In the genomic region with DNA sequence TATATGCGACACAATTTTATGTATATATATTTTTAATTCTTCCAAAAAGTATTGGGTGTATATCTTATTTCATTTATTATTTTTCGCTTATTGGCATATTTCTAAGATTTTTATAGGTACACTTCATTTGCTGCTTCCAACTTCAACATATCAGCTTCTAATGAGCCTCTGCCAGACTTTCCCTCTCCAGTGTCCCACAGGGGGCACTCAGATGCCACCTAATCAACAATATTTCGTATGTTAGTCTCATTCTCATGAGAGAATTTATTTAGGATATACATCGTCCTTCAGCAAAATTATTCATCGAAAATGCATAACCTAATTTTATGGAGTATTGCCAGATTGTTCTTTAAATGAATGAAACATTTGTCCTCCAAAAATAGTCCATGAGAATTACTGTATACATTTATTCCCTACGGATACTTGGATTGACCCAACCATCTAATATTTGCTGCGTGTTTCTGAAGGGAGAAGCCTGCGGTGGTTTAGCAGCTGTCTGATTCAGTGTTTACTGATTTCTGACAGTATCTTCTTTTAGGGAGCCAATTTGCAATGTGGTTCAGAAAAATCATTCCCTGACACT, we compare ENCODE assay signal across 9 cellular contexts.
A peak's percentile ranks its signal among the peaks of the same experiment; 100 is the strongest.
DNase-seq lines count a peak whose midpoint lies in the region; TF ChIP-seq lines count a peak whose summit lies in the region.
"Had no signal": no experiment of that assay in that cellular context is flagged by ENCODE, and none has a peak within 500 bp of the region (broad histone marks: within the 10 kb centered on the region; RNA-seq: fewer than 3 reads in every experiment).

No MANE protein-coding gene starts in this region.

- no peaks in the 10 kb centered on the region for H3K27me3 ChIP-seq in dorsolateral prefrontal cortex
- H3K27me3 ChIP-seq: BLaER1 had no signal

- TF ChIP-seq CTCF in LNCaP clone FGC (IDR thresholded peaks at IDR 0.05; ENCODE audit: control insufficient read depth, extremely low read depth, insufficient read depth) (peak; percentile 33), dorsolateral prefrontal cortex (IDR thresholded peaks at IDR 0.05 in 54 of 56, conservative IDR thresholded peaks at IDR 0.05 in 2 of 56; ENCODE audit: low read depth in 1 of 56, partially characterized antibody in 56 of 56) (peak in 32 of 56 donors; percentile 8 to 56 (median 27))

- peak; percentile 15 for DNase-seq in DMS79 treated with DMSO at 0.1 percent for 48 hours (lab: John Stamatoyannopoulos, UW)
- no peak for DNase-seq in DMS79 (lab: John Stamatoyannopoulos, UW)
- DNase-seq in LNCaP clone FGC (ENCODE audit: low read depth), result no peak
- peak in 4 of 5 donors; percentile 21 to 38 (median 34) for DNase-seq in T-helper 1 cell
- DNase-seq in dorsolateral prefrontal cortex, result no peak
- peak; percentile 25 for DNase-seq in stimulated activated CD4-positive, alpha-beta T cell treated with anti-CD3 and anti-CD28 coated beads, Interleukin-12 subunit alpha, Interleukin-12 subunit beta, amount 100 ng/mL, for 4 hours
- no peak for DNase-seq in superior temporal gyrus (ENCODE audit: extremely low spot score)
- no peak for DNase-seq in putamen (ENCODE audit: low spot score)

- H3K4me3 ChIP-seq in LNCaP clone FGC (ENCODE audit: low read depth, low read length), result no peak overlapping the region
- no peak overlapping the region for H3K4me3 ChIP-seq in dorsolateral prefrontal cortex
- H3K4me3 ChIP-seq: BLaER1 had no signal

- H3K27ac ChIP-seq in dorsolateral prefrontal cortex, result no peak overlapping the region
- H3K27ac ChIP-seq: BLaER1 had no signal

- intact Hi-C loops in dorsolateral prefrontal cortex (cut with DNase I), result loop anchor here (5.0 to 10.0 kb wide), 3 partner anchors 80 to 473 kb away; no protein-coding TSS in a partner anchor

Comparison
In these comparisons a context has a peak if more than half of its experiments do, and no peak if none do; other contexts are left out.
1. DNase-seq: peak in DMS79 treated with DMSO at 0.1 percent for 48 hours (single experiment), T-helper 1 cell (4 of 5) and stimulated activated CD4-positive, alpha-beta T cell treated with anti-CD3 and anti-CD28 coated beads, Interleukin-12 subunit alpha, Interleukin-12 subunit beta, amount 100 ng/mL, for 4 hours (single experiment); none in DMS79 (single experiment), LNCaP clone FGC (single experiment), dorsolateral prefrontal cortex (0 of 10), superior temporal gyrus (single experiment) and putamen (single experiment).